8 cellular contexts compared by ENCODE assay signal in the genomic region with DNA sequence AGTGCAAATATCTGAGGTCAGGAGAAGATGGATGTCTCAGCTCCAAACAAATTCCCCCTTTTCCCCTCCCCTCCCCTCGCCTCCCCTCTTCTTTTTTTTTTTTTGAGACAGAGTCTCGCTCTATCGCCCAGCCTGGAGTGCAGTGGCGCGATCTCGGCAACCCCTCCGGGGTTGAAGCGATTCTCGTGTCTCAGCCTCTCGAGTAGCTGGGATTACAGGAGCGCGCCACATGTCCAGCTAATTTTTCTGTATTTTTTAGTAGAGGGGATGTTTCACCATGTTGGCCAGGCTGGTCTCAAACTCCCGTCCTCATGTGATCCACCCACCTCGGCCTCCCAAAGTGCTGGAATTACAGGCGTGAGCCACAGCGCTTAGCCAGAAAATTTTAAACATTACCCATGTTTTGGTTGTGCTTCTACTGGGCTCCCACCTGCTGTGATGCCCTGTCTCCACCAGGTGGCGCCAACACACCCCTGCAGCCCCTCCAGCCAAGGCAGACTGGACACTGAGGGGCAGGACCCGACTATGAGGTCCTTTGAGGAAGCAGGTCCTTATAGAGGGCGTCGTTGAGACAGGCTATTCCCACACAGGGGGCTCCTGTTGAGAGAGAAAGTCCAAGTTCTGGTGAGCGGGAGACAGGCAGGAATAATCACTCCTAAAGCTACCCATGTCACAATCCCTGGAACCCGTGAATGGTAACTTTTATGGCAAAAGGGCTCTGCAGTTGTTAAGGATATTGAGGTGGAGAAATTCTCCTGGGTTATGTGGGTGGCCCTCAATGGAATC. TPM values are rescaled to one million over a fixed set of nuclear protein-coding genes. Genes with fewer than 3 reads are reported as not detected.
DNase-seq lines count a peak whose midpoint lies in the region; ATAC-seq and TF ChIP-seq lines count a peak whose summit lies in the region.

No MANE protein-coding gene starts in this region.

- DNase-seq in DMS79 (lab: John Stamatoyannopoulos, UW) = peak; percentile 45
- DNase-seq in HK-2 (ENCODE audit: unreplicated experiment) = peak; percentile 78
- DNase-seq in PC-9 = peak; percentile 41 to 72
- peak; percentile 78 for DNase-seq in activated T-cell treated with anti-CD3 and anti-CD28 coated beads, Interleukin-2, amount 50 U/mL, for 1 hour
- DNase-seq in esophagus squamous epithelium (lab: John Stamatoyannopoulos, UW) = no peak
- DNase-seq in natural killer cell = peak; percentile 71
- DNase-seq in stimulated activated naive CD4-positive, alpha-beta T cell (lab: John Stamatoyannopoulos, UW) = peak in 5 of 6 experiments; percentile 54 to 81 (median 66)

- H4K20me1 ChIP-seq in PC-9 (ENCODE audit: insufficient read depth) = no peaks in the 10 kb centered on the region

- H3K36me3 Mint-ChIP-seq in natural killer cell = no peaks in the 10 kb centered on the region

- H3K27ac Mint-ChIP-seq in natural killer cell = no peak overlapping the region

- no peaks in the 10 kb centered on the region for H3K36me3 ChIP-seq in PC-9 (ENCODE audit: low read depth)
- H3K36me3 ChIP-seq in esophagus squamous epithelium = no peaks in the 10 kb centered on the region

- peak; percentile 98 for TF ChIP-seq CTCF in PC-9 (conservative IDR thresholded peaks at IDR 0.05)
- TF ChIP-seq CTCF in esophagus squamous epithelium (IDR thresholded peaks at IDR 0.05) = peak; percentile 92 to 99 (median 97)
- peak; percentile 92 for TF ChIP-seq CTCF in natural killer cell (IDR thresholded peaks at IDR 0.05)

- H3K27me3 ChIP-seq in PC-9 (ENCODE audit: insufficient read depth, low read depth) (peaks cover 60% of the 10 kb centered on the region), esophagus squamous epithelium (peaks cover 0 to 31% (median 0%) of the 10 kb centered on the region in 4 donors)

- ATAC-seq in natural killer cell (peak; percentile 87 to 96 (median 94)), GM19395 (IDR thresholded peaks at IDR 0.05; ENCODE audit: unreplicated experiment) (no peak)

- POLR2A ChIA-PET in PC-9 (lab: Charles Lee; ENCODE audit: unreplicated experiment) = no interaction called here

- H3K9me3 Mint-ChIP-seq in natural killer cell = no peaks in the 10 kb centered on the region

- H3K4me1 ChIP-seq in PC-9 (replicated peaks; ENCODE audit: insufficient read depth) (no peaks in the 10 kb centered on the region), esophagus squamous epithelium (peaks cover 0 to 11% (median 0%) of the 10 kb centered on the region in 3 donors)

- H3K27me3 Mint-ChIP-seq in natural killer cell (ENCODE audit: low read depth in 2 of 2) = peaks cover 14% of the 10 kb centered on the region in 2 donors

- intact Hi-C loops in PC-9 (cut with micrococcal nuclease; ENCODE audit: unreplicated experiment) (loop anchor here (1.0 to 5.0 kb wide), 4 partner anchors 114 to 373 kb away; no protein-coding TSS in a partner anchor), esophagus squamous epithelium (cut with DNase I) (loop anchor here (10.0 kb wide), 1 partner anchor 116 kb away; no protein-coding TSS in a partner anchor), natural killer cell (cut with micrococcal nuclease) (loop anchor here (1.0 kb wide), 3 partner anchors 114 to 148 kb away; no protein-coding TSS in a partner anchor)

- no peak overlapping the region for H3K4me3 ChIP-seq in PC-9
- peak overlapping the region in 3 of 4 donors; percentile 13 to 55 (median 17) for H3K4me3 ChIP-seq in esophagus squamous epithelium

- H3K9me3 ChIP-seq in PC-9 (ENCODE audit: insufficient read depth, low read depth) (no peaks in the 10 kb centered on the region), esophagus squamous epithelium (no peaks in the 10 kb centered on the region)

- H3K27ac ChIP-seq in PC-9 = no peak overlapping the region
- H3K27ac ChIP-seq in esophagus squamous epithelium = no peak overlapping the region

- H3F3A ChIP-seq in PC-9 (ENCODE audit: insufficient read depth, low read depth) = no peaks in the 10 kb centered on the region; the same call in 1 of the 2 replicates

- CTCF ChIA-PET in PC-9 (lab: Charles Lee) = interaction anchor here (0.6 to 1.3 kb wide), 6 partner anchors 10 to 1771 kb away, joined by 3 to 6 read pairs (median 4); partner anchors contain the start of gene DMAC2

- H3K4me2 ChIP-seq in PC-9 = no peak overlapping the region

- H3K4me3 Mint-ChIP-seq in natural killer cell = peak overlapping the region; percentile 45

- H3K9me2 ChIP-seq in PC-9 (ENCODE audit: insufficient read depth) = no peaks in the 10 kb centered on the region

- no peaks in the 10 kb centered on the region for H3K79me2 ChIP-seq in PC-9 (ENCODE audit: low read depth)

- no TSS peak for BruUV-seq in PC-9 (replicated peaks; lab: Mats Ljungman, UMichigan)

- no peak for TF ChIP-seq POLR2A in esophagus squamous epithelium (IDR thresholded peaks at IDR 0.05)

- H2AFZ ChIP-seq in PC-9 = no peak overlapping the region

- 4 to 5% methylated on average over 16 to 20 of the region's 22 CpGs for WGBS in esophagus squamous epithelium, 2 donors

- peaks cover 0 to 8% of the 10 kb centered on the region in 2 donors for H3K4me1 Mint-ChIP-seq in natural killer cell

RNA-seq across cellular contexts. Expression of gene ERICH4, which starts 6.3 kb away (rescaled TPM):
- total RNA-seq in PC-9 (2021) (not detected in 2 replicates), esophagus squamous epithelium (not detected), natural killer cell (not detected)

RNA-seq across cellular contexts. Expression of gene DMAC2, which starts 9.6 kb away (rescaled TPM):
- 38.6 and 42.6 TPM in 2 replicates for total RNA-seq in PC-9 (2021)
- total RNA-seq in esophagus squamous epithelium = 10 to 100 TPM; 25.1 to 41.4 (median 35.7) TPM
- 10 to 100 TPM; 25.4 to 32.5 (median 29.5) TPM for total RNA-seq in natural killer cell

RNA-seq across cellular contexts. Expression of gene B3GNT8, which starts 22.1 kb away (rescaled TPM):
- total RNA-seq in PC-9 (2021) (0.20 TPM in 1 of 2 replicates, not detected in the other), esophagus squamous epithelium (10 to 100 TPM; 11.6 to 84.4 (median 35.3) TPM), natural killer cell (1 to 10 TPM; 1.5 to 2.5 (median 2.1) TPM)

RNA-seq across cellular contexts. Expression of gene BCKDHA, which starts 51.7 kb away (rescaled TPM):
- total RNA-seq in PC-9 (2021) = 26.3 and 28.4 TPM in 2 replicates
- 10 to 100 TPM; 55.1 to 87.2 (median 58.6) TPM for total RNA-seq in esophagus squamous epithelium
- total RNA-seq in natural killer cell = 10 to 100 TPM; 26.5 to 29.0 (median 28.3) TPM

RNA-seq across cellular contexts. Expression of gene EXOSC5, which starts 52.1 kb away (rescaled TPM):
- total RNA-seq in PC-9 (2021) = 37.7 and 43.7 TPM in 2 replicates
- 10 to 100 TPM; 22.4 to 37.0 (median 28.6) TPM for total RNA-seq in esophagus squamous epithelium
- 10 to 100 TPM in 1 of 3 donors, 1 to 10 TPM in 2; 9.0 to 11.6 (median 9.5) TPM for total RNA-seq in natural killer cell
